In genomic region chr1:113138778-113139177, GRCh38 we compare ENCODE assay signal across 8 cellular contexts.
"Had no signal": no experiment of that assay in that cellular context is flagged by ENCODE, and none has a peak within 500 bp of the region (broad histone marks: within the 10 kb centered on the region; RNA-seq: fewer than 3 reads in every experiment).

No MANE protein-coding gene starts in this region.

- H2AFZ ChIP-seq: GM23338 had no signal

- ATAC-seq: GM23338 had no signal

- FAIRE-seq: H1, H54 had no signal

- H3K4me3 ChIP-seq: GM23338 had no signal

- H3K27ac ChIP-seq: HL-60 had no signal

- H3K4me2 ChIP-seq: GM23338 had no signal

- DNase-seq: H9, HCEC 1CT, IMR-90, KG1 had no signal
